In the genomic region with DNA sequence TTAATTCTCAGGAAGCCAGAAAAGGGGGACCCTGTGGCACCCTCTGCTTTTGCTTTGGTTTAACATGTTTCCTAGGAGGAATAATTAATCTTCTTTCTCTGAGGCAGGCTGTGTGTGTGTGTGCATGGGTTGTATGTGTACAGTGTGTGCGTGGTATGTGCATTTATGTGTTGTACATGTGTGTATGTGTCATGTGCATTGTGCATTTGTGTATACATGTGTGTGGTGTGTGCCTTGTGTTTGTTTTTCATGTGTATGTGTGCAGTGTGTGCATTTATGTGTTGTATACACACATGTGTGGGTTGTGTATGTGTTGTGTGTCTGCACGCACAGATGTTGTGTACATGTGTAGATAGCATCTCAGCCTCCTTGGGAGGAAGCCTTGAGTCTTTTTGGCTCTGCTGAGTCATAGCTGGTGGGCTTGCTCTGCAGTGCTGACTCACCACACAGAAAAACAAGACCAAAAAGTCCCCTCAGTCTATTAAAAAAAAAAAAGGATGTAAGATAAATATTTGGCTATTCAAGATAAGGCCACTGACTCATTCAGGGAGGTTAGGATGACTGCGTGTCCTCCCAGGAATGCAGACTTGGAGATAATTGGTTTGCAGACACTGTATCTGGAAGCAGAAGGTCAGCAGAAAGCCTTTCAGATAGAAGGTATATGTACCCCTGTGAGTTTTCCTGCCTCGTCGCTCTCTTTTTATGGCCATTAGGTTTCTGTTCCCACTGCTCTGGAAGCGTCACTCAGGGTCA, we compare ENCODE assay signal across 8 cellular contexts.
A peak's percentile ranks its signal among the peaks of the same experiment; 100 is the strongest.
DNase-seq lines count a peak whose midpoint lies in the region; ATAC-seq lines count a peak whose summit lies in the region.

No MANE protein-coding gene starts in this region.

- peak overlapping the region; percentile 99 for H3K27ac ChIP-seq in ACC112 (ENCODE audit: low read depth, low read length)

- H3K4me1 Mint-ChIP-seq in stimulated activated naive CD8-positive, alpha-beta T cell treated with anti-CD3 and anti-CD28 coated beads, Interleukin-15, amount 100 ng/mL, for 72 hours = peaks cover 46% of the 10 kb centered on the region

- H3K9me3 Mint-ChIP-seq in stimulated activated naive CD8-positive, alpha-beta T cell treated with anti-CD3 and anti-CD28 coated beads, Interleukin-15, amount 100 ng/mL, for 72 hours = peaks cover 0 to 6% of the 10 kb centered on the region in 2 donors

- peak; percentile 86 for DNase-seq in NCI-H146 (lab: John Stamatoyannopoulos, UW)
- DNase-seq in amniotic stem cell (lab: John Stamatoyannopoulos, UW) = peak; percentile 93
- DNase-seq in iris pigment epithelial cell (ENCODE audit: low read depth) = peak; percentile 99
- peak in 1 of 2 donors; percentile 52 for DNase-seq in stimulated activated naive CD8-positive, alpha-beta T cell treated with anti-CD3 and anti-CD28 coated beads, Interleukin-15, amount 100 ng/mL, for 72 hours
- DNase-seq in T-helper 9 cell = no peak

- H3K27me3 ChIP-seq in ACC112 (ENCODE audit: insufficient read depth, low read length) = no peaks in the 10 kb centered on the region

- ATAC-seq in GM18907 (IDR thresholded peaks at IDR 0.05; ENCODE audit: unreplicated experiment) (peak; percentile 49), HG02763 (IDR thresholded peaks at IDR 0.05; ENCODE audit: unreplicated experiment) (no peak)
- ATAC-seq in stimulated activated naive CD8-positive, alpha-beta T cell treated with anti-CD3 and anti-CD28 coated beads, Interleukin-15, amount 100 ng/mL, for 72 hours = peak; percentile 70

- peaks cover 62% of the 10 kb centered on the region for H3K4me1 ChIP-seq in ACC112 (ENCODE audit: control insufficient read depth, insufficient read depth, low read length, unreplicated experiment)

- peak overlapping the region in 1 of 2 donors; percentile 38 for H3K4me3 Mint-ChIP-seq in stimulated activated naive CD8-positive, alpha-beta T cell treated with anti-CD3 and anti-CD28 coated beads, Interleukin-15, amount 100 ng/mL, for 72 hours

- H3K4me3 ChIP-seq in ACC112 (ENCODE audit: low read depth, low read length) = peak overlapping the region; percentile 62

- H3K27ac Mint-ChIP-seq in stimulated activated naive CD8-positive, alpha-beta T cell treated with anti-CD3 and anti-CD28 coated beads, Interleukin-15, amount 100 ng/mL, for 72 hours = peak overlapping the region in 1 of 2 donors; percentile 81

- H2AFZ ChIP-seq in ACC112 (ENCODE audit: low read length, unreplicated experiment) = no peak overlapping the region

- peaks cover 51% of the 10 kb centered on the region for H3K79me2 ChIP-seq in ACC112 (ENCODE audit: control insufficient read depth, insufficient read depth, low read length, unreplicated experiment)

- peaks cover 11% of the 10 kb centered on the region; the same call in 1 of the 2 replicates for H3K36me3 ChIP-seq in ACC112 (ENCODE audit: insufficient read depth, low read length)

- H3K27me3 Mint-ChIP-seq in stimulated activated naive CD8-positive, alpha-beta T cell treated with anti-CD3 and anti-CD28 coated beads, Interleukin-15, amount 100 ng/mL, for 72 hours = no peaks in the 10 kb centered on the region
